9 cellular contexts compared by ENCODE assay signal in the genomic region with DNA sequence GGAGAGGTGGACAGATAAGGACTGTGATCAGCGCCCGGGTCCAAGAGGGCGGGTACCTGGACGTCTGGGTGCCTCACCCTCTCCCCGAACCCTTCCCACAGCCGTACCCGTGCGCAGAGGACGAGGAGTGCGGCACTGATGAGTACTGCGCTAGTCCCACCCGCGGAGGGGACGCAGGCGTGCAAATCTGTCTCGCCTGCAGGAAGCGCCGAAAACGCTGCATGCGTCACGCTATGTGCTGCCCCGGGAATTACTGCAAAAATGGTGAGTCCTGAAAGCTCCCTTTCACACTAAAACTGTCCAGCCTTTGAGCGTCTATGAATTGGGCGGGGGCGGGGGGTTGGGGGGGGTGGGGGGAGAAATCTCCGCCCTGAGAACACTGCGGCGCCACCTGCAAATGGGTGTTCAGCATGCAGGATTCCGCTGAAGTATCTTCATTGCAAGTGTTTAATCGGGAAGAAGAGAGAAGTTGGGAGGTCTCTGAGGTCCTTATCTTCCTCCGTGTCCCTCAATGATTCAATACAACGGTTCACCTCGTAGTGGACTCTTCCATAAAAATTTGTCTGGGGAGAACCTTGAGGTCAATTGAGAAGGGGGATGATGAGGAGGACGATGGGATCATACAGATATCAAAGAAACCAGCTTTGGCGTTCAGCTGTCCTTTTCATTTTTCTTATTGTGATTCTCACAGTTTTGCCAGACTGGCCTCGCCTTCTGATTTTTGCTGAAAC. TPM values are rescaled to one million over a fixed set of nuclear protein-coding genes. Genes with fewer than 3 reads are reported as not detected.
DNase-seq lines count a peak whose midpoint lies in the region; ATAC-seq, FAIRE-seq and TF ChIP-seq lines count a peak whose summit lies in the region.
"Had no signal": no experiment of that assay in that cellular context is flagged by ENCODE, and none has a peak within 500 bp of the region (broad histone marks: within the 10 kb centered on the region; RNA-seq: fewer than 3 reads in every experiment).

No MANE protein-coding gene starts in this region.

- ATAC-seq in HG03439 (IDR thresholded peaks at IDR 0.05; ENCODE audit: unreplicated experiment), result no peak

- peaks cover 38% of the 10 kb centered on the region for H3K4me1 ChIP-seq in astrocyte (ENCODE audit: insufficient read depth, low read length)

- peak overlapping the region; percentile 89 for H3K4me3 ChIP-seq in astrocyte (ENCODE audit: insufficient read depth, low read depth, low read length)

- H2AFZ ChIP-seq in astrocyte (ENCODE audit: low read depth, low read length), result peak overlapping the region; percentile 89

- H3K9ac ChIP-seq in astrocyte (ENCODE audit: low read length), result peak overlapping the region; percentile 89

- DNase-seq in HFFc6 (peak; percentile 75), astrocyte (ENCODE audit: low read depth) (peak; percentile 49), iris pigment epithelial cell (ENCODE audit: low read depth) (peak; percentile 59), D721Med (ENCODE audit: insufficient read length, low spot score) (no peak), NCI-H2081 treated with DMSO at 0.1 percent for 48 hours (lab: John Stamatoyannopoulos, UW) (no peak), NCI-H446 (lab: John Stamatoyannopoulos, UW) (no peak)

- H3K27ac ChIP-seq in astrocyte (ENCODE audit: low read depth, low read length), result peak overlapping the region; percentile 93

- H3K27ac Mint-ChIP-seq in HFFc6, result peak overlapping the region; percentile 97
- H3K27ac Mint-ChIP-seq in astrocyte (ENCODE audit: unreplicated experiment), result no peak overlapping the region
- H3K27ac Mint-ChIP-seq in stimulated activated naive CD8-positive, alpha-beta T cell treated with anti-CD3 and anti-CD28 coated beads, Interleukin-15, Interleukin-2, amounts not matched to agents 100 ng/mL and 50 ng/mL, for 24 hours, result no peak overlapping the region

- no peaks in the 10 kb centered on the region for H4K20me1 ChIP-seq in astrocyte (ENCODE audit: insufficient read depth, low read length)

- peak overlapping the region; percentile 99 for H3K4me3 Mint-ChIP-seq in HFFc6
- peak overlapping the region; percentile 91 for H3K4me3 Mint-ChIP-seq in astrocyte (ENCODE audit: unreplicated experiment)
- H3K4me3 Mint-ChIP-seq in stimulated activated naive CD8-positive, alpha-beta T cell treated with anti-CD3 and anti-CD28 coated beads, Interleukin-15, Interleukin-2, amounts not matched to agents 100 ng/mL and 50 ng/mL, for 24 hours, result peak overlapping the region; percentile 57

- H3K9me3 Mint-ChIP-seq in HFFc6, result peaks cover 4% of the 10 kb centered on the region
- H3K9me3 Mint-ChIP-seq in astrocyte (ENCODE audit: unreplicated experiment), result no peaks in the 10 kb centered on the region
- no peaks in the 10 kb centered on the region for H3K9me3 Mint-ChIP-seq in stimulated activated naive CD8-positive, alpha-beta T cell treated with anti-CD3 and anti-CD28 coated beads, Interleukin-15, Interleukin-2, amounts not matched to agents 100 ng/mL and 50 ng/mL, for 24 hours

- H3K36me3 Mint-ChIP-seq in HFFc6 (ENCODE audit: low read depth) (peaks cover 46% of the 10 kb centered on the region), astrocyte (ENCODE audit: low read depth, unreplicated experiment) (no peaks in the 10 kb centered on the region)
- no peaks in the 10 kb centered on the region for H3K36me3 Mint-ChIP-seq in stimulated activated naive CD8-positive, alpha-beta T cell treated with anti-CD3 and anti-CD28 coated beads, Interleukin-15, Interleukin-2, amounts not matched to agents 100 ng/mL and 50 ng/mL, for 24 hours (ENCODE audit: low read depth)

- H3K27me3 Mint-ChIP-seq in HFFc6 (ENCODE audit: insufficient read depth) (peaks cover 9% of the 10 kb centered on the region), astrocyte (ENCODE audit: low read depth, unreplicated experiment) (peaks cover 20% of the 10 kb centered on the region)
- peaks cover 50% of the 10 kb centered on the region for H3K27me3 Mint-ChIP-seq in stimulated activated naive CD8-positive, alpha-beta T cell treated with anti-CD3 and anti-CD28 coated beads, Interleukin-15, Interleukin-2, amounts not matched to agents 100 ng/mL and 50 ng/mL, for 24 hours

- no peaks in the 10 kb centered on the region for H3K9me3 ChIP-seq in astrocyte (ENCODE audit: insufficient read depth, low read depth, low read length)

- H3K4me1 Mint-ChIP-seq in HFFc6 (ENCODE audit: low read depth) (peaks cover 63% of the 10 kb centered on the region), astrocyte (ENCODE audit: low read depth, unreplicated experiment) (peaks cover 36% of the 10 kb centered on the region)
- H3K4me1 Mint-ChIP-seq in stimulated activated naive CD8-positive, alpha-beta T cell treated with anti-CD3 and anti-CD28 coated beads, Interleukin-15, Interleukin-2, amounts not matched to agents 100 ng/mL and 50 ng/mL, for 24 hours (ENCODE audit: low read depth), result peaks cover 12% of the 10 kb centered on the region

- H3K4me2 ChIP-seq in astrocyte (ENCODE audit: low read length), result peak overlapping the region; percentile 93

- no peak for FAIRE-seq in astrocyte (lab: Jason Lieb, UNC)
- no peak for FAIRE-seq in D721Med (lab: Jason Lieb, UNC)
- FAIRE-seq: islet of Langerhans had no signal

- peaks cover 25% of the 10 kb centered on the region for H3K79me2 ChIP-seq in astrocyte (ENCODE audit: insufficient read depth, low read length)

- TF ChIP-seq CTCF in HFFc6 (IDR thresholded peaks at IDR 0.05), result no peak
- no peak for TF ChIP-seq CTCF in astrocyte (IDR thresholded peaks at IDR 0.05; ENCODE audit: insufficient read depth, low read depth, low read length)
- TF ChIP-seq CTCF in D721Med (IDR thresholded peaks at IDR 0.05; ENCODE audit: insufficient read depth, missing control alignments), result no peak

- H3K27me3 ChIP-seq in astrocyte (ENCODE audit: insufficient read depth, low read length), result no peaks in the 10 kb centered on the region

- peaks cover 3% of the 10 kb centered on the region for H3K36me3 ChIP-seq in astrocyte (ENCODE audit: insufficient read depth, low read length)

RNA-seq across cellular contexts. Expression of a gene that starts 0.9 kb away (rescaled TPM):
- total RNA-seq in HFFc6 (2021; fragmentation: NEBNext Ultra II Directional; extraction: Animal tissue kit (Norgen Biotek cat#: 25700)), result 1,000 to 10,000 TPM; 1,601 to 2,175 (median 1,792) TPM
- total RNA-seq in astrocyte, result 7.4 and 13.7 TPM in 2 replicates

Comparison
In these comparisons a context has a peak if more than half of its experiments do, and no peak if none do; other contexts are left out.
1. DNase-seq: peak in HFFc6 (single experiment), astrocyte (single experiment) and iris pigment epithelial cell (single experiment); none in D721Med (single experiment), NCI-H2081 treated with DMSO at 0.1 percent for 48 hours (single experiment) and NCI-H446 (0 of 2).
2. RNA of a gene that starts 0.9 kb away (total RNA-seq): 1,601 to 2,175 TPM in HFFc6; 7.4 to 13.7 TPM in astrocyte; every median in the first group is over 100 times any median in the second.
3. Peak in every context shown above with its lines, with median percentiles within 50 percentile points of each other: H3K4me3 Mint-ChIP-seq.